ENCODE assay signal across 19 cellular contexts in genomic region chr3:131221731-131222130, GRCh38.
A peak's percentile ranks its signal among the peaks of the same experiment; 100 is the strongest.
DNase-seq lines count a peak whose midpoint lies in the region; TF ChIP-seq lines count a peak whose summit lies in the region.
"Had no signal": no experiment of that assay in that cellular context is flagged by ENCODE, and none has a peak within 500 bp of the region (broad histone marks: within the 10 kb centered on the region; RNA-seq: fewer than 3 reads in every experiment).

No MANE protein-coding gene starts in this region.

- DNase-seq in AG08396 (ENCODE audit: low spot score): peak; percentile 5
- DNase-seq in LHCN-M2 (ENCODE audit: low read depth): peak; percentile 86
- DNase-seq in chondrocyte (ENCODE audit: low spot score): no peak
- peak; percentile 48 for DNase-seq in myocyte (ENCODE audit: low read depth)
- no peak for DNase-seq in NCI-H187 (lab: John Stamatoyannopoulos, UW)
- DNase-seq in NCI-H510A treated with DMSO at 0.1 percent for 48 hours (lab: John Stamatoyannopoulos, UW): no peak
- DNase-seq in NK-92 (lab: John Stamatoyannopoulos, UW; ENCODE audit: unreplicated experiment): no peak
- no peak for DNase-seq in iPS-NIHi7 (ENCODE audit: extremely low spot score)
- DNase-seq: activated CD4-positive, alpha-beta T cell treated with anti-CD3 and anti-CD28 coated beads, Interleukin-2, amount 10 ng/mL, durations not matched to agents 24 days and 14 days; endodermal cell; glutamatergic neuron; KG1; NCI-H1105 treated with DMSO at 0.1 percent for 48 hours; NCI-H2171 treated with DMSO at 0.1 percent for 48 hours; SHP77; upper lobe of left lung had no signal

- H3K4me3 Mint-ChIP-seq in chondrocyte (ENCODE audit: unreplicated experiment): no peak overlapping the region
- H3K4me3 Mint-ChIP-seq: activated CD4-positive, alpha-beta T cell treated with anti-CD3 and anti-CD28 coated beads, Interleukin-2, amount 10 ng/mL, durations not matched to agents 24 days and 14 days; activated naive CD4-positive, alpha-beta T cell treated with anti-CD3 and anti-CD28 coated beads, Interleukin-2, amount 50 U/mL, for 24 hours; central memory CD8-positive, alpha-beta T cell; endodermal cell; stimulated activated memory B cell treated with anti-CD40 and anti-IgM and Interleukin-4, amounts not matched to agents 10 μg/mL and 1 μg/mL and 100 μg/mL, for 72 hours had no signal

- H3K27ac Mint-ChIP-seq in chondrocyte (ENCODE audit: unreplicated experiment): peak overlapping the region; percentile 69
- H3K27ac Mint-ChIP-seq: activated CD4-positive, alpha-beta T cell treated with anti-CD3 and anti-CD28 coated beads, Interleukin-2, amount 10 ng/mL, durations not matched to agents 24 days and 14 days; activated naive CD4-positive, alpha-beta T cell treated with anti-CD3 and anti-CD28 coated beads, Interleukin-2, amount 50 U/mL, for 24 hours; endodermal cell; stimulated activated memory B cell treated with anti-CD40 and anti-IgM and Interleukin-4, amounts not matched to agents 10 μg/mL and 1 μg/mL and 100 μg/mL, for 72 hours had no signal

- H3K4me1 Mint-ChIP-seq in chondrocyte (ENCODE audit: low read depth): peaks cover 31% of the 10 kb centered on the region
- H3K4me1 Mint-ChIP-seq: activated CD4-positive, alpha-beta T cell treated with anti-CD3 and anti-CD28 coated beads, Interleukin-2, amount 10 ng/mL, durations not matched to agents 24 days and 14 days; activated naive CD4-positive, alpha-beta T cell treated with anti-CD3 and anti-CD28 coated beads, Interleukin-2, amount 50 U/mL, for 24 hours; endodermal cell; stimulated activated memory B cell treated with anti-CD40 and anti-IgM and Interleukin-4, amounts not matched to agents 10 μg/mL and 1 μg/mL and 100 μg/mL, for 72 hours had no signal

- no peaks in the 10 kb centered on the region for H3K36me3 Mint-ChIP-seq in chondrocyte (ENCODE audit: low read depth)
- H3K36me3 Mint-ChIP-seq: activated naive CD4-positive, alpha-beta T cell treated with anti-CD3 and anti-CD28 coated beads, Interleukin-2, amount 50 U/mL, for 24 hours; stimulated activated memory B cell treated with anti-CD40 and anti-IgM and Interleukin-4, amounts not matched to agents 10 μg/mL and 1 μg/mL and 100 μg/mL, for 72 hours had no signal

- no peaks in the 10 kb centered on the region for H3K27me3 Mint-ChIP-seq in chondrocyte (ENCODE audit: low read depth)
- H3K27me3 Mint-ChIP-seq: activated CD4-positive, alpha-beta T cell treated with anti-CD3 and anti-CD28 coated beads, Interleukin-2, amount 10 ng/mL, durations not matched to agents 24 days and 14 days; activated naive CD4-positive, alpha-beta T cell treated with anti-CD3 and anti-CD28 coated beads, Interleukin-2, amount 50 U/mL, for 24 hours; stimulated activated memory B cell treated with anti-CD40 and anti-IgM and Interleukin-4, amounts not matched to agents 10 μg/mL and 1 μg/mL and 100 μg/mL, for 72 hours had no signal

- H3K9me3 Mint-ChIP-seq in chondrocyte (ENCODE audit: low read depth): no peaks in the 10 kb centered on the region
- H3K9me3 Mint-ChIP-seq: activated CD4-positive, alpha-beta T cell treated with anti-CD3 and anti-CD28 coated beads, Interleukin-2, amount 10 ng/mL, durations not matched to agents 24 days and 14 days; activated naive CD4-positive, alpha-beta T cell treated with anti-CD3 and anti-CD28 coated beads, Interleukin-2, amount 50 U/mL, for 24 hours; central memory CD8-positive, alpha-beta T cell; stimulated activated memory B cell treated with anti-CD40 and anti-IgM and Interleukin-4, amounts not matched to agents 10 μg/mL and 1 μg/mL and 100 μg/mL, for 72 hours had no signal

- TF ChIP-seq CTCF in chondrocyte (IDR thresholded peaks at IDR 0.05): no peak

Comparison
In these comparisons a context has a peak if more than half of its experiments do, and no peak if none do; other contexts are left out.
1. DNase-seq: peak in AG08396 (single experiment), LHCN-M2 (single experiment) and myocyte (single experiment); none in chondrocyte (single experiment), NCI-H187 (0 of 2), NCI-H510A treated with DMSO at 0.1 percent for 48 hours (single experiment), NK-92 (single experiment) and iPS-NIHi7 (single experiment).